9 cellular contexts compared by ENCODE assay signal in genomic region chr11:1310772-1311468, GRCh38. TPM values are rescaled to one million over a fixed set of nuclear protein-coding genes. Genes with fewer than 3 reads are reported as not detected.
DNase-seq lines count a peak whose midpoint lies in the region; ATAC-seq and TF ChIP-seq lines count a peak whose summit lies in the region.
"Had no signal": no experiment of that assay in that cellular context is flagged by ENCODE, and none has a peak within 500 bp of the region (broad histone marks: within the 10 kb centered on the region; RNA-seq: fewer than 3 reads in every experiment).

No MANE protein-coding gene starts in this region.

- H3K36me3 ChIP-seq in HUES48 (ENCODE audit: control insufficient read depth, insufficient read depth, low read length) (peaks cover 5% of the 10 kb centered on the region; the same call in 1 of the 2 replicates), esophagus muscularis mucosa (peaks cover 0 to under 1% (median 0%) of the 10 kb centered on the region in 4 donors)

- H3K9ac ChIP-seq in HUES48 (ENCODE audit: low read depth, low read length) = no peak overlapping the region

- no peak for TF ChIP-seq CTCF in esophagus muscularis mucosa (IDR thresholded peaks at IDR 0.05)

- no peaks in the 10 kb centered on the region for H3K9me3 ChIP-seq in HUES48 (ENCODE audit: control insufficient read depth, insufficient read depth, low read length)
- H3K9me3 ChIP-seq in esophagus muscularis mucosa = peaks cover 0 to 9% (median 3%) of the 10 kb centered on the region in 4 donors

- H3K27me3 Mint-ChIP-seq in activated CD4-positive, alpha-beta T cell treated with anti-CD3 and anti-CD28 coated beads, Interleukin-2, amount 10 ng/mL, durations not matched to agents 24 days and 14 days = peaks cover 29% of the 10 kb centered on the region

- intact Hi-C loops in activated CD4-positive, alpha-beta T cell treated with anti-CD3 and anti-CD28 coated beads, Interleukin-2, amount 10 ng/mL, durations not matched to agents 24 days and 14 days (cut with micrococcal nuclease) = no loop called here
- intact Hi-C loops in esophagus muscularis mucosa (cut with DNase I) = no loop called here

- no peaks in the 10 kb centered on the region for H3K27me3 ChIP-seq in HUES48 (ENCODE audit: control insufficient read depth, insufficient read depth, low read length)
- H3K27me3 ChIP-seq in esophagus muscularis mucosa = no peaks in the 10 kb centered on the region

- TF ChIP-seq POLR2A in esophagus muscularis mucosa (IDR thresholded peaks at IDR 0.05; ENCODE audit: low read depth) = no peak

- peak; percentile 74 for DNase-seq in activated CD4-positive, alpha-beta T cell treated with anti-CD3 and anti-CD28 coated beads, Interleukin-2, amount 10 ng/mL, durations not matched to agents 24 days and 14 days
- DNase-seq in esophagus muscularis mucosa (ENCODE audit: extremely low spot score) = no peak
- DNase-seq in stimulated activated CD8-positive, alpha-beta memory T cell treated with anti-CD3 and anti-CD28 coated beads, Interleukin-7, amount 100 ng/mL, for 4 hours (ENCODE audit: low read depth in 2 of 2) = peak; percentile 43 to 56
- DNase-seq in anterior cingulate cortex (lab: John Stamatoyannopoulos, UW) = no peak
- DNase-seq in epidermal melanocyte (ENCODE audit: insufficient read length, low spot score) = no peak
- DNase-seq in NCI-H1930 (lab: John Stamatoyannopoulos, UW) = no peak

- 0 out of 2 replicates have a peak overlapping the region, but pooled peaks have one; percentile 76 for H3K4me3 ChIP-seq in HUES48 (ENCODE audit: low read depth, low read length)
- H3K4me3 ChIP-seq in esophagus muscularis mucosa = peak overlapping the region; percentile 85 to 100 (median 98)

- peaks cover 26% of the 10 kb centered on the region for H3K9me3 Mint-ChIP-seq in activated CD4-positive, alpha-beta T cell treated with anti-CD3 and anti-CD28 coated beads, Interleukin-2, amount 10 ng/mL, durations not matched to agents 24 days and 14 days

- peaks cover 27% of the 10 kb centered on the region for H3K4me1 Mint-ChIP-seq in activated CD4-positive, alpha-beta T cell treated with anti-CD3 and anti-CD28 coated beads, Interleukin-2, amount 10 ng/mL, durations not matched to agents 24 days and 14 days

- 81% methylated on average over 15 of the region's 15 CpGs for WGBS in esophagus muscularis mucosa

- H3K36me3 Mint-ChIP-seq in activated CD4-positive, alpha-beta T cell treated with anti-CD3 and anti-CD28 coated beads, Interleukin-2, amount 10 ng/mL, durations not matched to agents 24 days and 14 days (ENCODE audit: low read depth) = peaks cover 15% of the 10 kb centered on the region

- no peak for TF ChIP-seq EP300 in esophagus muscularis mucosa (IDR thresholded peaks at IDR 0.05)

- no peak overlapping the region for H3K27ac ChIP-seq in HUES48 (ENCODE audit: low read depth, low read length)
- H3K27ac ChIP-seq in esophagus muscularis mucosa (replicated peaks in 1 of 4) = peak overlapping the region in 3 of 4 donors; percentile 95 to 98 (median 96)

- H3K4me3 Mint-ChIP-seq in activated CD4-positive, alpha-beta T cell treated with anti-CD3 and anti-CD28 coated beads, Interleukin-2, amount 10 ng/mL, durations not matched to agents 24 days and 14 days = peak overlapping the region; percentile 87

- H3K27ac Mint-ChIP-seq in activated CD4-positive, alpha-beta T cell treated with anti-CD3 and anti-CD28 coated beads, Interleukin-2, amount 10 ng/mL, durations not matched to agents 24 days and 14 days = peak overlapping the region; percentile 94

- peaks cover 6% of the 10 kb centered on the region; the same call in 1 of the 2 replicates for H3K4me1 ChIP-seq in HUES48 (ENCODE audit: control insufficient read depth, insufficient read depth, low read length)
- H3K4me1 ChIP-seq in esophagus muscularis mucosa = peaks cover 37 to 45% (median 42%) of the 10 kb centered on the region in 4 donors

- no peak for ATAC-seq in HG03565 (IDR thresholded peaks at IDR 0.05; ENCODE audit: unreplicated experiment)
- ATAC-seq: K562 had no signal

RNA-seq across cellular contexts. Expression of gene TOLLIP, which starts 1.5 kb away (rescaled TPM):
- 32.4 and 38.9 TPM in 2 replicates for total RNA-seq in activated CD4-positive, alpha-beta T cell treated with anti-CD3 and anti-CD28 coated beads, Interleukin-2, amount 10 ng/mL, durations not matched to agents 24 days and 14 days
- total RNA-seq in esophagus muscularis mucosa = 10 to 100 TPM; 33.2 to 71.6 (median 58.6) TPM

Comparison
In these comparisons a context has a peak if more than half of its experiments do, and no peak if none do; other contexts are left out.
1. DNase-seq: peak in activated CD4-positive, alpha-beta T cell treated with anti-CD3 and anti-CD28 coated beads, Interleukin-2, amount 10 ng/mL, durations not matched to agents 24 days and 14 days (single experiment) and stimulated activated CD8-positive, alpha-beta memory T cell treated with anti-CD3 and anti-CD28 coated beads, Interleukin-7, amount 100 ng/mL, for 4 hours (2 of 2); none in esophagus muscularis mucosa (single experiment), anterior cingulate cortex (0 of 58), epidermal melanocyte (single experiment) and NCI-H1930 (0 of 2).